Comparison of ENCODE assay signal across 26 cellular contexts in the genomic region with DNA sequence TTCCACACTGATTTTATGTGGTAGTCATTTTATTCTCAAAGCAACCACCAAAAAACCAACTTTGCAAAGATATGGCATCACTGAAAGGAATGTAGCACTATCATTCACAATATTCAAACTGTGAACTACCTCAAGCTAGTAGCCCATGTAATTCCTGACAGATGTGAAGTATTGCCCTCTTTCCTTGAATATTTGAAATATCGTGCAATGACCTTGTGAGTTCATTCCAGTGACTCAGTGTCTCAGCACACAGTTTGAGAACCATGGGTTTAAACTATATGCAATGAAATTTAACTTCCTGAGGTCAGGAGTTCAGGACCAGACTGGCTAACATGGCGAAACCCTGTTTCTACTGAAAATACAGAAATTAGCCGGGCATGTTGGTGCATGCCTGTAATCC. TPM values are rescaled to one million over a fixed set of nuclear protein-coding genes. Genes with fewer than 3 reads are reported as not detected.
DNase-seq lines count a peak whose midpoint lies in the region; ATAC-seq and TF ChIP-seq lines count a peak whose summit lies in the region.
"Had no signal": no experiment of that assay in that cellular context is flagged by ENCODE, and none has a peak within 500 bp of the region (broad histone marks: within the 10 kb centered on the region; RNA-seq: fewer than 3 reads in every experiment).

No MANE protein-coding gene starts in this region.

- H3K4me3 ChIP-seq in adipocyte (ENCODE audit: low read length) (no peak overlapping the region), fibroblast of the aortic adventitia (ENCODE audit: low read depth, low read length) (no peak overlapping the region), endodermal cell (ENCODE audit: low read length) (no peak overlapping the region)
- H3K4me3 ChIP-seq: BLaER1 treated with 17β-estradiol and CSF1 and Interleukin-3, amounts not matched to agents 10 nM and 100 nM; HAP-1; lower lobe of right lung; neural progenitor cell; PC-9; transverse colon had no signal

- H3K36me3 ChIP-seq in adipocyte (ENCODE audit: control insufficient read depth, insufficient read depth, low read length, severe bottlenecking) (no peaks in the 10 kb centered on the region), endodermal cell (ENCODE audit: control insufficient read depth, insufficient read depth, low read length) (no peaks in the 10 kb centered on the region)
- H3K36me3 ChIP-seq: BLaER1 treated with 17β-estradiol and CSF1 and Interleukin-3, amounts not matched to agents 10 nM and 100 nM; HAP-1; lower lobe of right lung; neural progenitor cell; transverse colon had no signal

- TF ChIP-seq CTCF in fibroblast of the aortic adventitia (IDR thresholded peaks at IDR 0.05; ENCODE audit: insufficient read depth, low read length), result no peak
- TF ChIP-seq CTCF in endodermal cell (conservative IDR thresholded peaks at IDR 0.05), result no peak

- no peak overlapping the region for H3K9ac ChIP-seq in adipocyte (ENCODE audit: low read length)
- H3K9ac ChIP-seq in endodermal cell (ENCODE audit: extremely low read depth, low read length, poor library complexity, severe bottlenecking), result no peak overlapping the region
- H3K9ac ChIP-seq: BLaER1 treated with 17β-estradiol and CSF1 and Interleukin-3, amounts not matched to agents 10 nM and 100 nM; neural progenitor cell had no signal

- no peaks in the 10 kb centered on the region for H3K9me3 Mint-ChIP-seq in endodermal cell
- H3K9me3 Mint-ChIP-seq: neural progenitor cell had no signal

- no peaks in the 10 kb centered on the region for H3K27me3 ChIP-seq in adipocyte (replicated peaks; ENCODE audit: control insufficient read depth, insufficient read depth, low read length)
- H3K27me3 ChIP-seq in endodermal cell (ENCODE audit: control insufficient read depth, insufficient read depth, low read length, poor library complexity, severe bottlenecking), result no peaks in the 10 kb centered on the region
- H3K27me3 ChIP-seq: BLaER1 treated with 17β-estradiol and CSF1 and Interleukin-3, amounts not matched to agents 10 nM and 100 nM; neural progenitor cell; transverse colon had no signal

- no peaks in the 10 kb centered on the region for H3K9me3 ChIP-seq in adipocyte (ENCODE audit: control insufficient read depth, low read length)
- no peaks in the 10 kb centered on the region for H3K9me3 ChIP-seq in endodermal cell (ENCODE audit: control insufficient read depth, low read length)
- H3K9me3 ChIP-seq: BLaER1 treated with 17β-estradiol and CSF1 and Interleukin-3, amounts not matched to agents 10 nM and 100 nM; HAP-1; lower lobe of right lung; transverse colon had no signal

- H3K4me1 Mint-ChIP-seq in endodermal cell, result no peaks in the 10 kb centered on the region
- H3K4me1 Mint-ChIP-seq: neural progenitor cell had no signal

- H3K4me1 ChIP-seq in adipocyte (ENCODE audit: control insufficient read depth, insufficient read depth, low read length) (no peaks in the 10 kb centered on the region), endodermal cell (ENCODE audit: control insufficient read depth, insufficient read depth, low read length) (no peaks in the 10 kb centered on the region)
- H3K4me1 ChIP-seq: BLaER1 treated with 17β-estradiol and CSF1 and Interleukin-3, amounts not matched to agents 10 nM and 100 nM; HAP-1; lower lobe of right lung; neural progenitor cell; transverse colon had no signal

- H3K4me3 Mint-ChIP-seq in endodermal cell, result no peak overlapping the region
- H3K4me3 Mint-ChIP-seq: activated naive CD8-positive, alpha-beta T cell; neural progenitor cell had no signal

- no peak for ATAC-seq in GM21423 (IDR thresholded peaks at IDR 0.05; ENCODE audit: unreplicated experiment)
- ATAC-seq: lower lobe of right lung, sciatic nerve had no signal

- H3K27me3 Mint-ChIP-seq in endodermal cell (ENCODE audit: insufficient read depth), result no peaks in the 10 kb centered on the region
- H3K27me3 Mint-ChIP-seq: activated naive CD8-positive, alpha-beta T cell had no signal

- H3K27ac ChIP-seq in endodermal cell (ENCODE audit: low read depth, low read length), result no peak overlapping the region
- H3K27ac ChIP-seq: BLaER1 treated with 17β-estradiol and CSF1 and Interleukin-3, amounts not matched to agents 10 nM and 100 nM; lower lobe of right lung; neural progenitor cell; PC-9; transverse colon had no signal

- no peak overlapping the region for H3K27ac Mint-ChIP-seq in endodermal cell
- H3K27ac Mint-ChIP-seq: activated naive CD8-positive, alpha-beta T cell; neural progenitor cell had no signal

- DNase-seq in AG08395 (ENCODE audit: low spot score) (peak; percentile 12), GM04504 (ENCODE audit: low read depth) (peak; percentile 32), adipocyte (ENCODE audit: low read depth) (peak; percentile 26), fibroblast of the aortic adventitia (ENCODE audit: low read depth) (peak; percentile 11), endodermal cell (no peak), CD1c-positive myeloid dendritic cell (ENCODE audit: extremely low spot score) (no peak), MV-4-11 (lab: John Stamatoyannopoulos, UW) (no peak)
- DNase-seq: activated CD4-positive, alpha-beta T cell treated with anti-CD3 and anti-CD28 coated beads, Interleukin-2, amount 50 U/mL, for 48 hours; DMS79 treated with DMSO at 0.1 percent for 48 hours; effector CD4-positive, alpha-beta T cell; erythroblast; lower lobe of right lung; NCI-H1436 treated with DMSO at 0.1 percent for 48 hours; NCI-H510A; NK-92 treated with Interleukin-12 subunit alpha and Interleukin-12 subunit beta, amount 100 ng/mL, for 24 hours; PC-9; SHP77; transverse colon had no signal

- 86 to 92% methylated on average over 3 of the region's 3 CpGs for WGBS in endodermal cell (ENCODE audit: insufficient coverage in 1 of 2, insufficient read length in 1 of 2), 2 experiments

- no peaks in the 10 kb centered on the region for H3K36me3 Mint-ChIP-seq in endodermal cell (ENCODE audit: low read depth)
- H3K36me3 Mint-ChIP-seq: activated naive CD8-positive, alpha-beta T cell; neural progenitor cell had no signal

RNA-seq across cellular contexts. Expression of gene IQCM, which starts 20.9 kb away (rescaled TPM):
- total RNA-seq in fibroblast of the aortic adventitia (ENCODE audit: low replicate concordance), result 0.16 and 0.27 TPM in 2 replicates
- total RNA-seq in endodermal cell, result not detected
- not detected for polyA plus RNA-seq in endodermal cell (2013, experiment 1 of 2)
- polyA plus RNA-seq in endodermal cell (2013, experiment 2 of 2), result not detected
- total RNA-seq: kidney epithelial cell, lower lobe of right lung, PC-9, posterior vena cava, sciatic nerve had no signal

Comparison
In these comparisons a context has a peak if more than half of its experiments do, and no peak if none do; other contexts are left out.
1. DNase-seq: peak in AG08395 (single experiment), GM04504 (single experiment), adipocyte (single experiment) and fibroblast of the aortic adventitia (single experiment); none in endodermal cell (single experiment), CD1c-positive myeloid dendritic cell (single experiment) and MV-4-11 (single experiment).